Comparison of ENCODE assay signal across 11 cellular contexts in genomic region chr3:119427669-119428068, GRCh38.
"Had no signal": no experiment of that assay in that cellular context is flagged by ENCODE, and none has a peak within 500 bp of the region (broad histone marks: within the 10 kb centered on the region; RNA-seq: fewer than 3 reads in every experiment).

No MANE protein-coding gene starts in this region.

- H3K27ac ChIP-seq: dorsolateral prefrontal cortex, esophagus squamous epithelium, gastrocnemius medialis, ovary, thoracic aorta had no signal

- H3K36me3 ChIP-seq: ovary had no signal

- FAIRE-seq: bronchial epithelial cell, endometrium had no signal

- H3K4me1 ChIP-seq: esophagus squamous epithelium had no signal

- DNase-seq: activated CD4-positive, alpha-beta T cell treated with anti-CD3 and anti-CD28 coated beads, Interleukin-2, amount 50 U/mL, for 1 hour; activated T-cell treated with anti-CD3 and anti-CD28 coated beads for 4 hours; dorsolateral prefrontal cortex; esophagus squamous epithelium; gastrocnemius medialis; ovary; stimulated activated CD4-positive, alpha-beta T cell treated with anti-CD3 and anti-CD28 coated beads, Interleukin-4, amount 100 ng/mL, for 24 hours had no signal

- H3K27me3 ChIP-seq: dorsolateral prefrontal cortex, esophagus squamous epithelium, gastrocnemius medialis, ovary had no signal

- H3K4me3 ChIP-seq: dorsolateral prefrontal cortex, esophagus squamous epithelium, ovary, thoracic aorta had no signal

- ATAC-seq: activated naive CD4-positive, alpha-beta T cell treated with anti-CD3 and anti-CD28 coated beads, Interleukin-2, amount 50 U/mL, for 72 hours; gastrocnemius medialis had no signal
